In the genomic region with DNA sequence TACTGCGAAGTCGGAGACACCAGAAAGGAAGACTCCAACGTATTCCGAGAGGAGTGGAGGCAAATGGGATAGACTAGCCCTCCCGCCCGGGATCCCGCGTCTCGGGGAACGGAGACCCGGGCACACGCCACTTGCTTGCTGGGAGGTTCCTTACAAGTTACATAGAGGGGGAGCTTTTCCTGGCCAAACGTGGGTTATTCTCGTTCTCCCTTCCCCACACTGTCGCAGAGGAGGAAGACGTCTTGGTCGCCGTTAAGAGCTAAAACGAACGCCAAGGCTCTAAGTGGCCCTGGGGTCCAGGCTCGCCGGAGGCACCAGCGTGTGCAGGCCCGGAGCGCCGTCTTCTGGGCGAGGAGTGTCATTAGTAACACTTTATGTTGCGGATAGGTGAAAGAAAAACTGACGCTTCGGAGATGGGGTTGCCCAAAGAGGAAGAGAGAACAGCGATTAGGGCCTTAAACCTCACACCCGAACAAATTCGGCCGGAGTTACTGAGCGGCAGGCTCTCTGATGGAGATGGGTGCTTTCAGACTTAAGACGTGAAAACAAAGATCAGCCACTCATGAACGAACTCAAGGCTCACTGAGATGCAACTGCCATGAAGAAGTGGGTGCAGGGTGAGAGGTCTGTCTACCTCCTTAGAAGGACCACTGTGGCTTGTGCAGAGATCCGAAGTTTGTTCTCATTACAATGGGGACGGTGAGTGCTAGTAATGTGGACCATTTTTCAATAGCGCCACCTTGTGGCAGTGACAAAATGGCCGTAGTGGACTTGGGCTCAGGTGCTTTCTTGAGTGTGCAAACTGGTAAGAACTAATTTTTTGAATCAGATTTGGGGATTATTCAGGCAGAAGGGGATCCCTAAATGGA, we compare ENCODE assay signal across 8 cellular contexts. TPM values are rescaled to one million over a fixed set of nuclear protein-coding genes. Genes with fewer than 3 reads are reported as not detected.
A peak's percentile ranks its signal among the peaks of the same experiment; 100 is the strongest.
DNase-seq lines count a peak whose midpoint lies in the region; ATAC-seq and TF ChIP-seq lines count a peak whose summit lies in the region.

No MANE protein-coding gene starts in this region.

- POLR2A ChIA-PET in WTC11 (lab: Charles Lee): interaction anchor here (0.7 kb wide), 1 partner anchor 179 kb away, joined by 3 read pairs; no protein-coding TSS in a partner anchor

- peaks cover 15% of the 10 kb centered on the region for H3K9me3 Mint-ChIP-seq in WTC11

- DNase-seq in ACHN (peak; percentile 71), NCI-H2171 (lab: John Stamatoyannopoulos, UW) (peak; percentile 10), WTC11 (ENCODE audit: low spot score) (peak; percentile 87), islet precursor cell (peak; percentile 84)
- peak; percentile 75 for DNase-seq in central memory CD4-positive, alpha-beta T cell
- peak; percentile 77 for DNase-seq in stimulated activated CD4-positive, alpha-beta T cell treated with anti-CD3 and anti-CD28 coated beads, Interleukin-12 subunit alpha, Interleukin-12 subunit beta, amount 100 ng/mL, for 4 hours

- no peaks in the 10 kb centered on the region; the same call in none of the 2 replicates for H3K4me1 Mint-ChIP-seq in WTC11

- ATAC-seq in GM18520 (IDR thresholded peaks at IDR 0.05; ENCODE audit: unreplicated experiment) (peak; percentile 63), HG03095 (IDR thresholded peaks at IDR 0.05; ENCODE audit: unreplicated experiment) (peak; percentile 76), WTC11 (peak; percentile 89)

- in situ Hi-C loops in ACHN (cut with HindIII; ENCODE audit: low pct_ligation_motif_present, low pct_unique_long_range_greater_than_20kb, low sequenced_read_pairs): no loop called here

- CTCF ChIA-PET in WTC11 (lab: Charles Lee): interaction anchor here (0.6 to 3.7 kb wide), 22 partner anchors 12 to 368 kb away, joined by 3 to 41 read pairs (median 4); partner anchors contain the start of gene TRIM27

- no peak overlapping the region for H3K27ac Mint-ChIP-seq in WTC11

- peak; percentile 75 for TF ChIP-seq CTCF in WTC11 (IDR thresholded peaks at IDR 0.05)

- H3K27me3 Mint-ChIP-seq in WTC11 (ENCODE audit: low read depth): peaks cover 43% of the 10 kb centered on the region

- peaks cover 5% of the 10 kb centered on the region; the same call in 1 of the 2 replicates for H3K36me3 Mint-ChIP-seq in WTC11

- peak overlapping the region; percentile 87 for H3K4me3 Mint-ChIP-seq in WTC11

TF ChIP-seq in WTC11, 78 proteins besides CTCF, POLR2A, EP300 and RAD21 (continues in another document):
- TF ChIP-seq GTF2I (CRISPR knock-in tag; conservative IDR thresholded peaks at IDR 0.05) (no peak), CREM (CRISPR knock-in tag; IDR thresholded peaks at IDR 0.05) (no peak), AFF4 (CRISPR knock-in tag; IDR thresholded peaks at IDR 0.05; ENCODE audit: borderline replicate concordance) (no peak), CDX4 (CRISPR knock-in tag; IDR thresholded peaks at IDR 0.05; ENCODE audit: borderline replicate concordance) (no peak), CREB1 (CRISPR knock-in tag; IDR thresholded peaks at IDR 0.05) (no peak), SOX15 (CRISPR knock-in tag; IDR thresholded peaks at IDR 0.05) (no peak), EMX1 (CRISPR knock-in tag; IDR thresholded peaks at IDR 0.05) (no peak), MXD4 (CRISPR knock-in tag; IDR thresholded peaks at IDR 0.05; ENCODE audit: borderline replicate concordance) (no peak), ZNF416 (CRISPR knock-in tag; IDR thresholded peaks at IDR 0.05) (no peak), PRRX2 (CRISPR knock-in tag; IDR thresholded peaks at IDR 0.05) (no peak), FOXP1 (CRISPR knock-in tag; IDR thresholded peaks at IDR 0.05; ENCODE audit: borderline replicate concordance) (no peak), HMGXB4 (CRISPR knock-in tag; IDR thresholded peaks at IDR 0.05) (peak; percentile 99), ATF1 (CRISPR knock-in tag; IDR thresholded peaks at IDR 0.05) (no peak), GABPB1 (CRISPR knock-in tag; IDR thresholded peaks at IDR 0.05) (0 out of 2 replicates have a peak, but pooled peaks have one; percentile 8), MAX (CRISPR knock-in tag; IDR thresholded peaks at IDR 0.05) (peak; percentile 50), SMAD4 (CRISPR knock-in tag; IDR thresholded peaks at IDR 0.05) (no peak), JUN (CRISPR knock-in tag; IDR thresholded peaks at IDR 0.05) (no peak)
- TF ChIP-seq, protein P1, sequence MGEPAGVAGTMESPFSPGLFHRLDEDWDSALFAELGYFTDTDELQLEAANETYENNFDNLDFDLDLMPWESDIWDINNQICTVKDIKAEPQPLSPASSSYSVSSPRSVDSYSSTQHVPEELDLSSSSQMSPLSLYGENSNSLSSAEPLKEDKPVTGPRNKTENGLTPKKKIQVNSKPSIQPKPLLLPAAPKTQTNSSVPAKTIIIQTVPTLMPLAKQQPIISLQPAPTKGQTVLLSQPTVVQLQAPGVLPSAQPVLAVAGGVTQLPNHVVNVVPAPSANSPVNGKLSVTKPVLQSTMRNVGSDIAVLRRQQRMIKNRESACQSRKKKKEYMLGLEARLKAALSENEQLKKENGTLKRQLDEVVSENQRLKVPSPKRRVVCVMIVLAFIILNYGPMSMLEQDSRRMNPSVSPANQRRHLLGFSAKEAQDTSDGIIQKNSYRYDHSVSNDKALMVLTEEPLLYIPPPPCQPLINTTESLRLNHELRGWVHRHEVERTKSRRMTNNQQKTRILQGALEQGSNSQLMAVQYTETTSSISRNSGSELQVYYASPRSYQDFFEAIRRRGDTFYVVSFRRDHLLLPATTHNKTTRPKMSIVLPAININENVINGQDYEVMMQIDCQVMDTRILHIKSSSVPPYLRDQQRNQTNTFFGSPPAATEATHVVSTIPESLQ (CRISPR knock-in tag; IDR thresholded peaks at IDR 0.05): no peak
- TF ChIP-seq, protein P2, sequence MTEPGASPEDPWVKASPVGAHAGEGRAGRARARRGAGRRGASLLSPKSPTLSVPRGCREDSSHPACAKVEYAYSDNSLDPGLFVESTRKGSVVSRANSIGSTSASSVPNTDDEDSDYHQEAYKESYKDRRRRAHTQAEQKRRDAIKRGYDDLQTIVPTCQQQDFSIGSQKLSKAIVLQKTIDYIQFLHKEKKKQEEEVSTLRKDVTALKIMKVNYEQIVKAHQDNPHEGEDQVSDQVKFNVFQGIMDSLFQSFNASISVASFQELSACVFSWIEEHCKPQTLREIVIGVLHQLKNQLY (CRISPR knock-in tag; IDR thresholded peaks at IDR 0.05): no peak

RNA-seq across cellular contexts. Expression of gene ZNF311, which starts 11.7 kb away (rescaled TPM):
- total RNA-seq in WTC11 (2021): 2.0 to 3.7 TPM (median 3.4 TPM) in 3 replicates

RNA-seq across cellular contexts. Expression of gene OR2W1, which starts 28.2 kb away (rescaled TPM):
- total RNA-seq in WTC11 (2021): not detected in 3 replicates

Comparison
In these comparisons a context has a peak if more than half of its experiments do, and no peak if none do; other contexts are left out.
1. Peak in every context shown above with its lines: DNase-seq and ATAC-seq.
2. DNase-seq: peak in every context shown above with its lines; median percentile 87 in WTC11; 84 in islet precursor cell; 77 in stimulated activated CD4-positive, alpha-beta T cell treated with anti-CD3 and anti-CD28 coated beads, Interleukin-12 subunit alpha, Interleukin-12 subunit beta, amount 100 ng/mL, for 4 hours; 75 in central memory CD4-positive, alpha-beta T cell; 71 in ACHN; 10 in NCI-H2171.